Comparison of ENCODE assay signal across 8 cellular contexts in genomic region chr10:69123747-69124557, GRCh38. TPM values are rescaled to one million over a fixed set of nuclear protein-coding genes. Genes with fewer than 3 reads are reported as not detected.
A peak's percentile ranks its signal among the peaks of the same experiment; 100 is the strongest.
DNase-seq lines count a peak whose midpoint lies in the region; ATAC-seq and TF ChIP-seq lines count a peak whose summit lies in the region.

Gene VPS26A, plus strand, starts transcription at chr10:69124178. Its CDS starts 100 bp downstream, at chr10:69124278.

- no peaks in the 10 kb centered on the region for H3K36me3 ChIP-seq in testis (ENCODE audit: low read depth, missing control alignments)

- TF ChIP-seq CTCF in omental fat pad (IDR thresholded peaks at IDR 0.05) (no peak), testis (IDR thresholded peaks at IDR 0.05) (no peak)

- 0 to 1% methylated on average over 14 to 69 of the region's 82 CpGs for WGBS in testis, 2 donors

- DNase-seq in NCI-H1092 treated with DMSO at 0.1 percent for 48 hours (lab: John Stamatoyannopoulos, UW) (peak; percentile 89), SKM-1 (lab: John Stamatoyannopoulos, UW; ENCODE audit: unreplicated experiment) (peak; percentile 100), glomerular endothelial cell (ENCODE audit: extremely low read depth, low read depth, low spot score) (no peak), omental fat pad (ENCODE audit: low spot score) (peak; percentile 96), testis (peak; percentile 99)
- DNase-seq in activated naive CD4-positive, alpha-beta T cell treated with anti-CD3 and anti-CD28 coated beads, Interleukin-2, amount 50 U/mL, for 72 hours (ENCODE audit: low spot score in 2 of 2): peak; percentile 99

- peak; percentile 49 for TF ChIP-seq POLR2A in GM10847 (IDR thresholded peaks at IDR 0.05; ENCODE audit: extremely low read depth, insufficient read length)
- peak; percentile 94 for TF ChIP-seq POLR2A in testis (IDR thresholded peaks at IDR 0.05)

- peaks cover 0 to 7% of the 10 kb centered on the region in 2 donors for H3K36me3 Mint-ChIP-seq in activated naive CD4-positive, alpha-beta T cell treated with anti-CD3 and anti-CD28 coated beads, Interleukin-2, amount 50 U/mL, for 72 hours

- H3K27me3 ChIP-seq in testis: no peaks in the 10 kb centered on the region

- no peaks in the 10 kb centered on the region for H3K9me3 Mint-ChIP-seq in activated naive CD4-positive, alpha-beta T cell treated with anti-CD3 and anti-CD28 coated beads, Interleukin-2, amount 50 U/mL, for 72 hours

- peak within 1 kb of the TSS; percentile 95 to 96 for H3K27ac Mint-ChIP-seq in activated naive CD4-positive, alpha-beta T cell treated with anti-CD3 and anti-CD28 coated beads, Interleukin-2, amount 50 U/mL, for 72 hours

- peak within 1 kb of the TSS; percentile 83 to 92 for H3K4me3 ChIP-seq in testis

- intact Hi-C loops in testis (cut with DNase I; ENCODE audit: low total_unique reads): no loop called here

- ATAC-seq in HG02623 (IDR thresholded peaks at IDR 0.05; ENCODE audit: unreplicated experiment): peak; percentile 80
- peak; percentile 88 to 94 for ATAC-seq in activated naive CD4-positive, alpha-beta T cell treated with anti-CD3 and anti-CD28 coated beads, Interleukin-2, amount 50 U/mL, for 72 hours
- ATAC-seq in omental fat pad (ENCODE audit: low FRiP score): peak; percentile 99

- peak within 1 kb of the TSS; percentile 97 to 98 for H3K27ac ChIP-seq in testis

- peaks cover 10% of the 10 kb centered on the region for H3K4me1 ChIP-seq in testis

- H3K9me3 ChIP-seq in testis: no peaks in the 10 kb centered on the region

RNA-seq across cellular contexts. Expression of gene VPS26A, which starts in this region (rescaled TPM):
- total RNA-seq in activated naive CD4-positive, alpha-beta T cell treated with anti-CD3 and anti-CD28 coated beads, Interleukin-2, amount 50 U/mL, for 72 hours: 10 to 100 TPM; 33.5 to 66.0 TPM
- total RNA-seq in glomerular endothelial cell: 43.9 and 55.7 TPM in 2 replicates
- total RNA-seq in omental fat pad: 10 to 100 TPM; 35.5 to 46.8 (median 37.1) TPM
- 10 to 100 TPM; 53.6 to 59.8 TPM for total RNA-seq in testis
- polyA plus RNA-seq in testis (ENCODE audit: insufficient read depth, low read depth, low replicate concordance): 65.0 TPM
